ENCODE assay signal across 16 cellular contexts in genomic region chr3:178318957-178319528, GRCh38.
"Had no signal": no experiment of that assay in that cellular context is flagged by ENCODE, and none has a peak within 500 bp of the region (broad histone marks: within the 10 kb centered on the region; RNA-seq: fewer than 3 reads in every experiment).

No MANE protein-coding gene starts in this region.

- DNase-seq: activated CD4-positive, alpha-beta T cell treated with anti-CD3 and anti-CD28 coated beads, Interleukin-2, amount 50 U/mL, for 4 hours; activated CD4-positive, CD25-positive, alpha-beta regulatory T cell treated with anti-CD3 and anti-CD28 coated beads, Interleukin-2, amount 50 U/mL, for 72 hours; activated naive CD4-positive, alpha-beta T cell treated with anti-CD3 and anti-CD28 coated beads, Interleukin-2, amount 10 ng/mL, durations not matched to agents 7 days and 5 days; effector memory CD8-positive, alpha-beta T cell; right lobe of liver; spleen; stimulated activated naive CD8-positive, alpha-beta T cell treated with anti-CD3 and anti-CD28 coated beads, Interleukin-15, amount 100 ng/mL, for 72 hours; T-cell; T-helper 9 cell; upper lobe of right lung had no signal

- H3K9me3 ChIP-seq: prostate gland, right lobe of liver, spleen, upper lobe of right lung had no signal

- H3K4me3 ChIP-seq: prostate gland, right lobe of liver, spleen, upper lobe of right lung had no signal

- H3K9me3 Mint-ChIP-seq: activated naive CD4-positive, alpha-beta T cell treated with anti-CD3 and anti-CD28 coated beads, Interleukin-2, amount 10 ng/mL, durations not matched to agents 7 days and 5 days; activated T-helper 17 cell treated with anti-CD3 and anti-CD28 coated beads, Interleukin-2, amount 50 U/mL, for 72 hours; central memory CD8-positive, alpha-beta T cell; dendritic cell treated with granulocyte-macrophage colony-stimulating factor and Interleukin-4, amounts not matched to agents 40 ng/mL and 50 ng/mL, for 4 days; effector memory CD8-positive, alpha-beta T cell; natural killer cell treated with Interleukin-12 subunit alpha and Interleukin-12 subunit beta and Interleukin-15 and Interleukin-18, amount 100 ng/mL, for 72 hours; stimulated activated naive CD8-positive, alpha-beta T cell treated with anti-CD3 and anti-CD28 coated beads, Interleukin-15, amount 100 ng/mL, for 72 hours; T-cell had no signal

- H3K27ac ChIP-seq: epithelial cell of prostate, prostate gland, right lobe of liver, spleen, upper lobe of right lung had no signal

- H3K4me1 Mint-ChIP-seq: activated naive CD4-positive, alpha-beta T cell treated with anti-CD3 and anti-CD28 coated beads, Interleukin-2, amount 10 ng/mL, durations not matched to agents 7 days and 5 days; activated T-helper 17 cell treated with anti-CD3 and anti-CD28 coated beads, Interleukin-2, amount 50 U/mL, for 72 hours; central memory CD8-positive, alpha-beta T cell; stimulated activated naive CD8-positive, alpha-beta T cell treated with anti-CD3 and anti-CD28 coated beads, Interleukin-15, amount 100 ng/mL, for 72 hours; T-cell had no signal

- H3K36me3 ChIP-seq: prostate gland, right lobe of liver, spleen, upper lobe of right lung had no signal

- ATAC-seq: activated T-helper 17 cell treated with anti-CD3 and anti-CD28 coated beads, Interleukin-2, amount 50 U/mL, for 72 hours; effector memory CD8-positive, alpha-beta T cell; natural killer cell treated with Interleukin-12 subunit alpha and Interleukin-12 subunit beta and Interleukin-15 and Interleukin-18, amount 100 ng/mL, for 72 hours; right lobe of liver; stimulated activated naive CD8-positive, alpha-beta T cell treated with anti-CD3 and anti-CD28 coated beads, Interleukin-15, amount 100 ng/mL, for 72 hours; T-cell; upper lobe of right lung had no signal

- H3K4me1 ChIP-seq: prostate gland, right lobe of liver, spleen, upper lobe of right lung had no signal

- H3K27me3 Mint-ChIP-seq: activated naive CD4-positive, alpha-beta T cell treated with anti-CD3 and anti-CD28 coated beads, Interleukin-2, amount 10 ng/mL, durations not matched to agents 7 days and 5 days; activated T-helper 17 cell treated with anti-CD3 and anti-CD28 coated beads, Interleukin-2, amount 50 U/mL, for 72 hours; dendritic cell treated with granulocyte-macrophage colony-stimulating factor and Interleukin-4, amounts not matched to agents 40 ng/mL and 50 ng/mL, for 4 days; stimulated activated naive CD8-positive, alpha-beta T cell treated with anti-CD3 and anti-CD28 coated beads, Interleukin-15, amount 100 ng/mL, for 72 hours; T-cell had no signal

- H3K27me3 ChIP-seq: right lobe of liver, spleen, upper lobe of right lung had no signal

- H3K27ac Mint-ChIP-seq: activated naive CD4-positive, alpha-beta T cell treated with anti-CD3 and anti-CD28 coated beads, Interleukin-2, amount 10 ng/mL, durations not matched to agents 7 days and 5 days; activated T-helper 17 cell treated with anti-CD3 and anti-CD28 coated beads, Interleukin-2, amount 50 U/mL, for 72 hours; dendritic cell treated with granulocyte-macrophage colony-stimulating factor and Interleukin-4, amounts not matched to agents 40 ng/mL and 50 ng/mL, for 4 days; effector memory CD8-positive, alpha-beta T cell; natural killer cell treated with Interleukin-12 subunit alpha and Interleukin-12 subunit beta and Interleukin-15 and Interleukin-18, amount 100 ng/mL, for 72 hours; stimulated activated naive CD8-positive, alpha-beta T cell treated with anti-CD3 and anti-CD28 coated beads, Interleukin-15, amount 100 ng/mL, for 72 hours; T-cell had no signal

- H3K4me3 Mint-ChIP-seq: activated naive CD4-positive, alpha-beta T cell treated with anti-CD3 and anti-CD28 coated beads, Interleukin-2, amount 10 ng/mL, durations not matched to agents 7 days and 5 days; activated T-helper 17 cell treated with anti-CD3 and anti-CD28 coated beads, Interleukin-2, amount 50 U/mL, for 72 hours; central memory CD8-positive, alpha-beta T cell; dendritic cell treated with granulocyte-macrophage colony-stimulating factor and Interleukin-4, amounts not matched to agents 40 ng/mL and 50 ng/mL, for 4 days; effector memory CD8-positive, alpha-beta T cell; natural killer cell treated with Interleukin-12 subunit alpha and Interleukin-12 subunit beta and Interleukin-15 and Interleukin-18, amount 100 ng/mL, for 72 hours; stimulated activated naive CD8-positive, alpha-beta T cell treated with anti-CD3 and anti-CD28 coated beads, Interleukin-15, amount 100 ng/mL, for 72 hours; T-cell had no signal

- H3K36me3 Mint-ChIP-seq: activated naive CD4-positive, alpha-beta T cell treated with anti-CD3 and anti-CD28 coated beads, Interleukin-2, amount 10 ng/mL, durations not matched to agents 7 days and 5 days; natural killer cell treated with Interleukin-12 subunit alpha and Interleukin-12 subunit beta and Interleukin-15 and Interleukin-18, amount 100 ng/mL, for 72 hours; T-cell had no signal
